18 cellular contexts compared by ENCODE assay signal in genomic region chr9:74783408-74783807, GRCh38.
A peak's percentile ranks its signal among the peaks of the same experiment; 100 is the strongest.
DNase-seq lines count a peak whose midpoint lies in the region; ATAC-seq, FAIRE-seq and TF ChIP-seq lines count a peak whose summit lies in the region.
"Had no signal": no experiment of that assay in that cellular context is flagged by ENCODE, and none has a peak within 500 bp of the region (broad histone marks: within the 10 kb centered on the region; RNA-seq: fewer than 3 reads in every experiment).

No MANE protein-coding gene starts in this region.

- no peak for TF ChIP-seq CTCF in keratinocyte (optimal IDR thresholded peaks at IDR 0.05 in 1 of 3, IDR thresholded peaks at IDR 0.05 in 1 of 3, conservative IDR thresholded peaks at IDR 0.05 in 1 of 3; ENCODE audit: extremely low read depth in 1 of 3, insufficient read depth in 2 of 3, low read length in 3 of 3)

- no peak overlapping the region for H3K9ac ChIP-seq in keratinocyte (ENCODE audit: control insufficient read depth, extremely low read depth, insufficient read depth, low read length)
- H3K9ac ChIP-seq: BLaER1, parathyroid adenoma had no signal

- no peak overlapping the region for H3K4me2 ChIP-seq in keratinocyte (ENCODE audit: control insufficient read depth, extremely low read depth, insufficient read depth, low read depth, low read length)
- H3K4me2 ChIP-seq: BLaER1 had no signal

- no peak overlapping the region for H3K4me3 ChIP-seq in keratinocyte (ENCODE audit: control insufficient read depth in 2 of 3, extremely low read depth in 1 of 3, insufficient read depth in 2 of 3, low read depth in 1 of 3, low read length in 3 of 3)
- H3K4me3 ChIP-seq: BLaER1 had no signal

- H3K79me2 ChIP-seq in keratinocyte (ENCODE audit: control insufficient read depth, insufficient read depth, low read length) = no peaks in the 10 kb centered on the region
- H3K79me2 ChIP-seq: parathyroid adenoma had no signal

- H3K27ac ChIP-seq in keratinocyte (ENCODE audit: control insufficient read depth, insufficient read depth, low read length) = no peak overlapping the region
- H3K27ac ChIP-seq: BLaER1, parathyroid adenoma had no signal

- peak; percentile 77 for FAIRE-seq in keratinocyte (lab: Jason Lieb, UNC)

- H2AFZ ChIP-seq in keratinocyte (ENCODE audit: control insufficient read depth, low read length) = no peak overlapping the region
- H2AFZ ChIP-seq: parathyroid adenoma had no signal

- H4K20me1 ChIP-seq in keratinocyte (ENCODE audit: control insufficient read depth, extremely low read depth, insufficient read depth, low read length) = no peaks in the 10 kb centered on the region
- H4K20me1 ChIP-seq: BLaER1 had no signal

- no peaks in the 10 kb centered on the region for H3K9me3 ChIP-seq in keratinocyte (ENCODE audit: control insufficient read depth, low read depth, low read length)
- H3K9me3 ChIP-seq: BLaER1 had no signal

- H3K9me1 ChIP-seq in keratinocyte (ENCODE audit: control insufficient read depth, extremely low read depth, insufficient read depth, low read length) = no peaks in the 10 kb centered on the region

- H3K4me1 ChIP-seq in keratinocyte (ENCODE audit: control insufficient read depth, extremely low read depth, insufficient read depth, low read length) = peaks cover 4% of the 10 kb centered on the region
- H3K4me1 ChIP-seq: BLaER1, parathyroid adenoma had no signal

- H3K36me3 ChIP-seq in keratinocyte (ENCODE audit: control insufficient read depth in 2 of 2, extremely low read depth in 1 of 2, insufficient read depth in 2 of 2, low read length in 2 of 2) = no peaks in the 10 kb centered on the region
- H3K36me3 ChIP-seq: BLaER1 had no signal

- no peaks in the 10 kb centered on the region for H3K27me3 ChIP-seq in keratinocyte (ENCODE audit: control insufficient read depth, extremely low read depth, insufficient read depth, low read length)
- H3K27me3 ChIP-seq: BLaER1 had no signal

- dilution Hi-C loops in keratinocyte (cut with MboI; ENCODE audit: extremely low pct_ligation_motif_present, low sequenced_read_pairs) = no loop called here

- DNase-seq in AG20443 (ENCODE audit: low spot score) (peak; percentile 64), HT1080 (ENCODE audit: low read depth) (peak; percentile 72), astrocyte of the hippocampus (ENCODE audit: low read depth, low spot score) (peak; percentile 53), keratinocyte (ENCODE audit: low read depth, low spot score) (no peak), DMS 273 treated with DMSO at 0.1 percent for 48 hours (lab: John Stamatoyannopoulos, UW) (no peak), NCI-H748 treated with DMSO at 0.1 percent for 48 hours (lab: John Stamatoyannopoulos, UW) (no peak), DMS153 (lab: John Stamatoyannopoulos, UW) (no peak)
- DNase-seq: activated CD4-positive, alpha-beta T cell treated with anti-CD3 and anti-CD28 coated beads for 1 hour; activated naive CD4-positive, alpha-beta T cell; DMS79; kidney glomerular epithelial cell; NCI-H187; NCI-H774; T-helper 2 cell had no signal

- no peak for ATAC-seq in GM21825 (IDR thresholded peaks at IDR 0.05; ENCODE audit: unreplicated experiment)
- ATAC-seq: Right ventricle myocardium inferior had no signal

Comparison
In these comparisons a context has a peak if more than half of its experiments do, and no peak if none do; other contexts are left out.
1. DNase-seq: peak in AG20443 (single experiment), HT1080 (single experiment) and astrocyte of the hippocampus (single experiment); none in keratinocyte (single experiment), DMS 273 treated with DMSO at 0.1 percent for 48 hours (single experiment), NCI-H748 treated with DMSO at 0.1 percent for 48 hours (single experiment) and DMS153 (single experiment).